Comparison of ENCODE assay signal across 1 cellular context in the genomic region with DNA sequence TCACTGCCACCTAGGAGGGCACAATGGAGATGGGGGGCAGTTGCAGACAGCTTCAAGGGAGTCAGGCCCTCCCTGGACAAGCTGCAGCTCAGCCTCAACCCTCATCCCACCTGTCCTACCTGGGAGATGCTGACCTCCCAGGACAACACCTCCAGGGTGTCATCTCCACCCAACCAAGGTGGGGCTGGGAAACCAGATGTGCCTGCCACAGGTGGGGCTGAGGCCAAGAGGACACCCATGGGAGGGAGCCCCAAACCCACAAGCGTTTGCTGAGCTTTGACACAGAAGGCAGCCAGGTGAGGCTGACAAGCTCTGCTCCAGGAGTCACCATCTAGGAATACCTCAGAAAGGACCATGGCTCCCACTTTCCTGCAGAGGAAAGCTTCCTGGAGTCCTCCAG.
TF ChIP-seq lines count a peak whose summit lies in the region.

No MANE protein-coding gene starts in this region.

TF ChIP-seq in H1, 55 proteins besides CTCF, POLR2A, EP300 and RAD21:
- TF ChIP-seq, protein P1, sequence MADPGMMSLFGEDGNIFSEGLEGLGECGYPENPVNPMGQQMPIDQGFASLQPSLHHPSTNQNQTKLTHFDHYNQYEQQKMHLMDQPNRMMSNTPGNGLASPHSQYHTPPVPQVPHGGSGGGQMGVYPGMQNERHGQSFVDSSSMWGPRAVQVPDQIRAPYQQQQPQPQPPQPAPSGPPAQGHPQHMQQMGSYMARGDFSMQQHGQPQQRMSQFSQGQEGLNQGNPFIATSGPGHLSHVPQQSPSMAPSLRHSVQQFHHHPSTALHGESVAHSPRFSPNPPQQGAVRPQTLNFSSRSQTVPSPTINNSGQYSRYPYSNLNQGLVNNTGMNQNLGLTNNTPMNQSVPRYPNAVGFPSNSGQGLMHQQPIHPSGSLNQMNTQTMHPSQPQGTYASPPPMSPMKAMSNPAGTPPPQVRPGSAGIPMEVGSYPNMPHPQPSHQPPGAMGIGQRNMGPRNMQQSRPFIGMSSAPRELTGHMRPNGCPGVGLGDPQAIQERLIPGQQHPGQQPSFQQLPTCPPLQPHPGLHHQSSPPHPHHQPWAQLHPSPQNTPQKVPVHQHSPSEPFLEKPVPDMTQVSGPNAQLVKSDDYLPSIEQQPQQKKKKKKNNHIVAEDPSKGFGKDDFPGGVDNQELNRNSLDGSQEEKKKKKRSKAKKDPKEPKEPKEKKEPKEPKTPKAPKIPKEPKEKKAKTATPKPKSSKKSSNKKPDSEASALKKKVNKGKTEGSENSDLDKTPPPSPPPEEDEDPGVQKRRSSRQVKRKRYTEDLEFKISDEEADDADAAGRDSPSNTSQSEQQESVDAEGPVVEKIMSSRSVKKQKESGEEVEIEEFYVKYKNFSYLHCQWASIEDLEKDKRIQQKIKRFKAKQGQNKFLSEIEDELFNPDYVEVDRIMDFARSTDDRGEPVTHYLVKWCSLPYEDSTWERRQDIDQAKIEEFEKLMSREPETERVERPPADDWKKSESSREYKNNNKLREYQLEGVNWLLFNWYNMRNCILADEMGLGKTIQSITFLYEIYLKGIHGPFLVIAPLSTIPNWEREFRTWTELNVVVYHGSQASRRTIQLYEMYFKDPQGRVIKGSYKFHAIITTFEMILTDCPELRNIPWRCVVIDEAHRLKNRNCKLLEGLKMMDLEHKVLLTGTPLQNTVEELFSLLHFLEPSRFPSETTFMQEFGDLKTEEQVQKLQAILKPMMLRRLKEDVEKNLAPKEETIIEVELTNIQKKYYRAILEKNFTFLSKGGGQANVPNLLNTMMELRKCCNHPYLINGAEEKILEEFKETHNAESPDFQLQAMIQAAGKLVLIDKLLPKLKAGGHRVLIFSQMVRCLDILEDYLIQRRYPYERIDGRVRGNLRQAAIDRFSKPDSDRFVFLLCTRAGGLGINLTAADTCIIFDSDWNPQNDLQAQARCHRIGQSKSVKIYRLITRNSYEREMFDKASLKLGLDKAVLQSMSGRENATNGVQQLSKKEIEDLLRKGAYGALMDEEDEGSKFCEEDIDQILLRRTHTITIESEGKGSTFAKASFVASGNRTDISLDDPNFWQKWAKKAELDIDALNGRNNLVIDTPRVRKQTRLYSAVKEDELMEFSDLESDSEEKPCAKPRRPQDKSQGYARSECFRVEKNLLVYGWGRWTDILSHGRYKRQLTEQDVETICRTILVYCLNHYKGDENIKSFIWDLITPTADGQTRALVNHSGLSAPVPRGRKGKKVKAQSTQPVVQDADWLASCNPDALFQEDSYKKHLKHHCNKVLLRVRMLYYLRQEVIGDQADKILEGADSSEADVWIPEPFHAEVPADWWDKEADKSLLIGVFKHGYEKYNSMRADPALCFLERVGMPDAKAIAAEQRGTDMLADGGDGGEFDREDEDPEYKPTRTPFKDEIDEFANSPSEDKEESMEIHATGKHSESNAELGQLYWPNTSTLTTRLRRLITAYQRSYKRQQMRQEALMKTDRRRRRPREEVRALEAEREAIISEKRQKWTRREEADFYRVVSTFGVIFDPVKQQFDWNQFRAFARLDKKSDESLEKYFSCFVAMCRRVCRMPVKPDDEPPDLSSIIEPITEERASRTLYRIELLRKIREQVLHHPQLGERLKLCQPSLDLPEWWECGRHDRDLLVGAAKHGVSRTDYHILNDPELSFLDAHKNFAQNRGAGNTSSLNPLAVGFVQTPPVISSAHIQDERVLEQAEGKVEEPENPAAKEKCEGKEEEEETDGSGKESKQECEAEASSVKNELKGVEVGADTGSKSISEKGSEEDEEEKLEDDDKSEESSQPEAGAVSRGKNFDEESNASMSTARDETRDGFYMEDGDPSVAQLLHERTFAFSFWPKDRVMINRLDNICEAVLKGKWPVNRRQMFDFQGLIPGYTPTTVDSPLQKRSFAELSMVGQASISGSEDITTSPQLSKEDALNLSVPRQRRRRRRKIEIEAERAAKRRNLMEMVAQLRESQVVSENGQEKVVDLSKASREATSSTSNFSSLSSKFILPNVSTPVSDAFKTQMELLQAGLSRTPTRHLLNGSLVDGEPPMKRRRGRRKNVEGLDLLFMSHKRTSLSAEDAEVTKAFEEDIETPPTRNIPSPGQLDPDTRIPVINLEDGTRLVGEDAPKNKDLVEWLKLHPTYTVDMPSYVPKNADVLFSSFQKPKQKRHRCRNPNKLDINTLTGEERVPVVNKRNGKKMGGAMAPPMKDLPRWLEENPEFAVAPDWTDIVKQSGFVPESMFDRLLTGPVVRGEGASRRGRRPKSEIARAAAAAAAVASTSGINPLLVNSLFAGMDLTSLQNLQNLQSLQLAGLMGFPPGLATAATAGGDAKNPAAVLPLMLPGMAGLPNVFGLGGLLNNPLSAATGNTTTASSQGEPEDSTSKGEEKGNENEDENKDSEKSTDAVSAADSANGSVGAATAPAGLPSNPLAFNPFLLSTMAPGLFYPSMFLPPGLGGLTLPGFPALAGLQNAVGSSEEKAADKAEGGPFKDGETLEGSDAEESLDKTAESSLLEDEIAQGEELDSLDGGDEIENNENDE (IDR thresholded peaks at IDR 0.05; ENCODE audit: insufficient replicate concordance, low read length), result no peak
- no peak for TF ChIP-seq GTF2F1 (IDR thresholded peaks at IDR 0.05; ENCODE audit: borderline replicate concordance, low read depth, low read length)
